11 cellular contexts compared by ENCODE assay signal in genomic region chr14:24079521-24080141, GRCh38. TPM values are rescaled to one million over a fixed set of nuclear protein-coding genes. Genes with fewer than 3 reads are reported as not detected.
DNase-seq lines count a peak whose midpoint lies in the region; ATAC-seq lines count a peak whose summit lies in the region.
"Had no signal": no experiment of that assay in that cellular context is flagged by ENCODE, and none has a peak within 500 bp of the region (broad histone marks: within the 10 kb centered on the region; RNA-seq: fewer than 3 reads in every experiment).

No MANE protein-coding gene starts in this region.

- peaks cover 9% of the 10 kb centered on the region for H3K27me3 Mint-ChIP-seq in T-helper 1 cell treated with Interleukin-12 subunit alpha and Interleukin-12 subunit beta and Interleukin-4 antibody, amounts not matched to agents 30 μg/mL and 1 μg/mL, for 36 hours (ENCODE audit: low read depth)
- no peaks in the 10 kb centered on the region for H3K27me3 Mint-ChIP-seq in stimulated activated naive B cell treated with anti-CD40 and anti-IgM and Interleukin-4, amounts not matched to agents 10 μg/mL and 1 μg/mL and 100 μg/mL, for 72 hours
- peaks cover 11% of the 10 kb centered on the region for H3K27me3 Mint-ChIP-seq in activated T-helper 1 cell treated with anti-CD3 and anti-CD28 coated beads, Interleukin-12 subunit alpha, Interleukin-12 subunit beta, Interleukin-2, Interleukin-4 antibody, amounts not matched to agents 30 ng/mL and 10 ng/mL and 1 ng/mL, durations not matched to agents 14 hours and 24 hours and 36 hours (ENCODE audit: insufficient read depth)

- no peak for ATAC-seq in stimulated activated naive B cell treated with anti-CD40 and anti-IgM and Interleukin-4, amounts not matched to agents 10 μg/mL and 1 μg/mL and 100 μg/mL, for 72 hours (replicated peaks)
- no peak for ATAC-seq in aorta (ENCODE audit: low FRiP score)
- ATAC-seq: upper lobe of right lung had no signal

- H3K36me3 Mint-ChIP-seq in T-helper 1 cell treated with Interleukin-12 subunit alpha and Interleukin-12 subunit beta and Interleukin-4 antibody, amounts not matched to agents 30 μg/mL and 1 μg/mL, for 36 hours (ENCODE audit: low read depth): peaks cover 3% of the 10 kb centered on the region
- no peaks in the 10 kb centered on the region for H3K36me3 Mint-ChIP-seq in stimulated activated naive B cell treated with anti-CD40 and anti-IgM and Interleukin-4, amounts not matched to agents 10 μg/mL and 1 μg/mL and 100 μg/mL, for 72 hours
- H3K36me3 Mint-ChIP-seq in activated T-helper 1 cell treated with anti-CD3 and anti-CD28 coated beads, Interleukin-12 subunit alpha, Interleukin-12 subunit beta, Interleukin-2, Interleukin-4 antibody, amounts not matched to agents 30 ng/mL and 10 ng/mL and 1 ng/mL, durations not matched to agents 14 hours and 24 hours and 36 hours (ENCODE audit: low read depth): no peaks in the 10 kb centered on the region

- intact Hi-C loops in aorta (cut with DNase I): no loop called here
- intact Hi-C loops in activated T-helper 1 cell treated with anti-CD3 and anti-CD28 coated beads, Interleukin-12 subunit alpha, Interleukin-12 subunit beta, Interleukin-2, Interleukin-4 antibody, amounts not matched to agents 30 ng/mL and 10 ng/mL and 1 ng/mL, durations not matched to agents 14 hours and 24 hours and 36 hours (cut with micrococcal nuclease): loop anchor here (2.0 kb wide), 1 partner anchor 67 kb away; the partner anchor contains the start of genes PSME2 and RNF31

- H3K27me3 ChIP-seq in aorta (ENCODE audit: control insufficient read depth in 1 of 2, insufficient read depth in 2 of 2, low read length in 1 of 2): peaks cover 0 to 4% of the 10 kb centered on the region in 2 donors
- H3K27me3 ChIP-seq: esophagus squamous epithelium, upper lobe of right lung had no signal

- peaks cover 21% of the 10 kb centered on the region for H3K4me1 Mint-ChIP-seq in T-helper 1 cell treated with Interleukin-12 subunit alpha and Interleukin-12 subunit beta and Interleukin-4 antibody, amounts not matched to agents 30 μg/mL and 1 μg/mL, for 36 hours (ENCODE audit: low read depth)
- peaks cover 41 to 51% of the 10 kb centered on the region in 2 donors for H3K4me1 Mint-ChIP-seq in stimulated activated naive B cell treated with anti-CD40 and anti-IgM and Interleukin-4, amounts not matched to agents 10 μg/mL and 1 μg/mL and 100 μg/mL, for 72 hours
- H3K4me1 Mint-ChIP-seq in activated T-helper 1 cell treated with anti-CD3 and anti-CD28 coated beads, Interleukin-12 subunit alpha, Interleukin-12 subunit beta, Interleukin-2, Interleukin-4 antibody, amounts not matched to agents 30 ng/mL and 10 ng/mL and 1 ng/mL, durations not matched to agents 14 hours and 24 hours and 36 hours (ENCODE audit: low read depth): peaks cover 26% of the 10 kb centered on the region

- peak overlapping the region; percentile 1 for H3K27ac Mint-ChIP-seq in T-helper 1 cell treated with Interleukin-12 subunit alpha and Interleukin-12 subunit beta and Interleukin-4 antibody, amounts not matched to agents 30 μg/mL and 1 μg/mL, for 36 hours
- H3K27ac Mint-ChIP-seq in stimulated activated naive B cell treated with anti-CD40 and anti-IgM and Interleukin-4, amounts not matched to agents 10 μg/mL and 1 μg/mL and 100 μg/mL, for 72 hours: peak overlapping the region; percentile 80
- H3K27ac Mint-ChIP-seq in activated T-helper 1 cell treated with anti-CD3 and anti-CD28 coated beads, Interleukin-12 subunit alpha, Interleukin-12 subunit beta, Interleukin-2, Interleukin-4 antibody, amounts not matched to agents 30 ng/mL and 10 ng/mL and 1 ng/mL, durations not matched to agents 14 hours and 24 hours and 36 hours: no peak overlapping the region

- H3K9me3 Mint-ChIP-seq in T-helper 1 cell treated with Interleukin-12 subunit alpha and Interleukin-12 subunit beta and Interleukin-4 antibody, amounts not matched to agents 30 μg/mL and 1 μg/mL, for 36 hours: no peaks in the 10 kb centered on the region
- H3K9me3 Mint-ChIP-seq in stimulated activated naive B cell treated with anti-CD40 and anti-IgM and Interleukin-4, amounts not matched to agents 10 μg/mL and 1 μg/mL and 100 μg/mL, for 72 hours: no peaks in the 10 kb centered on the region
- H3K9me3 Mint-ChIP-seq in activated T-helper 1 cell treated with anti-CD3 and anti-CD28 coated beads, Interleukin-12 subunit alpha, Interleukin-12 subunit beta, Interleukin-2, Interleukin-4 antibody, amounts not matched to agents 30 ng/mL and 10 ng/mL and 1 ng/mL, durations not matched to agents 14 hours and 24 hours and 36 hours: no peaks in the 10 kb centered on the region

- H3K4me3 ChIP-seq in aorta (ENCODE audit: low read length in 2 of 2): no peak overlapping the region
- H3K4me3 ChIP-seq: esophagus squamous epithelium, upper lobe of right lung had no signal

- no peaks in the 10 kb centered on the region for H3K9me3 ChIP-seq in aorta (ENCODE audit: control insufficient read depth, low read length)
- H3K9me3 ChIP-seq: esophagus squamous epithelium, upper lobe of right lung had no signal

- no peak for DNase-seq in T-helper 1 cell
- DNase-seq in NCI-H446 (lab: John Stamatoyannopoulos, UW): peak; percentile 83 to 96
- DNase-seq in cerebellum (ENCODE audit: low spot score): peak; percentile 90
- DNase-seq in stimulated activated naive B cell treated with anti-CD40 and anti-IgM and Interleukin-4, amounts not matched to agents 10 μg/mL and 1 μg/mL and 100 μg/mL, for 72 hours: no peak
- DNase-seq in central memory CD4-positive, alpha-beta T cell: no peak
- no peak for DNase-seq in aorta
- no peak for DNase-seq in activated T-helper 1 cell treated with anti-CD3 and anti-CD28 coated beads, Interleukin-12 subunit alpha, Interleukin-12 subunit beta, Interleukin-2, Interleukin-4 antibody, amounts not matched to agents 30 ng/mL and 10 ng/mL and 1 ng/mL, durations not matched to agents 14 hours and 24 hours and 36 hours (ENCODE audit: low spot score)
- DNase-seq: esophagus squamous epithelium, upper lobe of right lung had no signal

- no peaks in the 10 kb centered on the region for H3K4me1 ChIP-seq in aorta (ENCODE audit: control insufficient read depth in 1 of 2, insufficient read depth in 2 of 2, low read length in 2 of 2)

- no peak overlapping the region for H3K4me3 Mint-ChIP-seq in T-helper 1 cell treated with Interleukin-12 subunit alpha and Interleukin-12 subunit beta and Interleukin-4 antibody, amounts not matched to agents 30 μg/mL and 1 μg/mL, for 36 hours
- H3K4me3 Mint-ChIP-seq in stimulated activated naive B cell treated with anti-CD40 and anti-IgM and Interleukin-4, amounts not matched to agents 10 μg/mL and 1 μg/mL and 100 μg/mL, for 72 hours: peak overlapping the region; percentile 10 to 19
- no peak overlapping the region for H3K4me3 Mint-ChIP-seq in activated T-helper 1 cell treated with anti-CD3 and anti-CD28 coated beads, Interleukin-12 subunit alpha, Interleukin-12 subunit beta, Interleukin-2, Interleukin-4 antibody, amounts not matched to agents 30 ng/mL and 10 ng/mL and 1 ng/mL, durations not matched to agents 14 hours and 24 hours and 36 hours

- WGBS in aorta, 2 donors: 95 to 100% methylated on average over 8 of the region's 8 CpGs

- H3K27ac ChIP-seq in aorta (ENCODE audit: low read depth in 1 of 2, low read length in 2 of 2): no peak overlapping the region
- H3K27ac ChIP-seq: upper lobe of right lung had no signal

- no peaks in the 10 kb centered on the region for H3K36me3 ChIP-seq in aorta (ENCODE audit: control insufficient read depth in 1 of 2, insufficient read depth in 2 of 2, low read length in 1 of 2)
- H3K36me3 ChIP-seq: esophagus squamous epithelium, upper lobe of right lung had no signal

RNA-seq across cellular contexts. Expression of gene CPNE6, which starts 8.3 kb away (rescaled TPM):
- 0.36 TPM for total RNA-seq in cerebellum
- under 1 TPM; 0.71 to 0.99 TPM for total RNA-seq in aorta
- under 1 TPM; 0.03 to 0.25 TPM for polyA plus RNA-seq in aorta
- not detected in 2 replicates for total RNA-seq in activated T-helper 1 cell treated with anti-CD3 and anti-CD28 coated beads, Interleukin-12 subunit alpha, Interleukin-12 subunit beta, Interleukin-2, Interleukin-4 antibody, amounts not matched to agents 30 ng/mL and 10 ng/mL and 1 ng/mL, durations not matched to agents 14 hours and 24 hours and 36 hours
- total RNA-seq: esophagus squamous epithelium, LHCN-M2, upper lobe of right lung had no signal

RNA-seq across cellular contexts. Expression of gene PCK2, which starts 14.5 kb away (rescaled TPM):
- total RNA-seq in cerebellum (2.5 TPM), aorta (10 to 100 TPM; 19.6 to 22.5 TPM)
- 10 to 100 TPM; 14.7 to 82.5 TPM for polyA plus RNA-seq in aorta
- 55.0 and 62.8 TPM in 2 replicates for total RNA-seq in activated T-helper 1 cell treated with anti-CD3 and anti-CD28 coated beads, Interleukin-12 subunit alpha, Interleukin-12 subunit beta, Interleukin-2, Interleukin-4 antibody, amounts not matched to agents 30 ng/mL and 10 ng/mL and 1 ng/mL, durations not matched to agents 14 hours and 24 hours and 36 hours

RNA-seq across cellular contexts. Expression of gene CARMIL3, which starts 27.8 kb away (rescaled TPM):
- total RNA-seq in cerebellum (34.0 TPM), aorta (under 1 TPM; 0.24 to 0.42 TPM)
- under 1 TPM in 1 of 2 donors, not detected in 1; 0.43 TPM for polyA plus RNA-seq in aorta
- total RNA-seq in activated T-helper 1 cell treated with anti-CD3 and anti-CD28 coated beads, Interleukin-12 subunit alpha, Interleukin-12 subunit beta, Interleukin-2, Interleukin-4 antibody, amounts not matched to agents 30 ng/mL and 10 ng/mL and 1 ng/mL, durations not matched to agents 14 hours and 24 hours and 36 hours: 3.0 and 3.4 TPM in 2 replicates

RNA-seq across cellular contexts. Expression of gene DCAF11, which starts 34.9 kb away (rescaled TPM):
- total RNA-seq in cerebellum (46.2 TPM), aorta (10 to 100 TPM; 35.5 to 39.6 TPM)
- polyA plus RNA-seq in aorta: 10 to 100 TPM; 37.3 to 41.8 TPM
- 69.9 and 71.6 TPM in 2 replicates for total RNA-seq in activated T-helper 1 cell treated with anti-CD3 and anti-CD28 coated beads, Interleukin-12 subunit alpha, Interleukin-12 subunit beta, Interleukin-2, Interleukin-4 antibody, amounts not matched to agents 30 ng/mL and 10 ng/mL and 1 ng/mL, durations not matched to agents 14 hours and 24 hours and 36 hours

RNA-seq across cellular contexts. Expression of gene NRL, which starts 35.1 kb away (rescaled TPM):
- total RNA-seq in cerebellum (1.5 TPM), aorta (1 to 10 TPM; 1.1 to 1.4 TPM)
- 1 to 10 TPM in 1 of 2 donors, under 1 TPM in 1; 0.63 to 1.3 TPM for polyA plus RNA-seq in aorta
- total RNA-seq in activated T-helper 1 cell treated with anti-CD3 and anti-CD28 coated beads, Interleukin-12 subunit alpha, Interleukin-12 subunit beta, Interleukin-2, Interleukin-4 antibody, amounts not matched to agents 30 ng/mL and 10 ng/mL and 1 ng/mL, durations not matched to agents 14 hours and 24 hours and 36 hours: 2.1 and 2.7 TPM in 2 replicates

Comparison
In these comparisons a context has a peak if more than half of its experiments do, and no peak if none do; other contexts are left out.
1. H3K4me3 Mint-ChIP-seq: peak in stimulated activated naive B cell treated with anti-CD40 and anti-IgM and Interleukin-4, amounts not matched to agents 10 μg/mL and 1 μg/mL and 100 μg/mL, for 72 hours (2 of 2); none in T-helper 1 cell treated with Interleukin-12 subunit alpha and Interleukin-12 subunit beta and Interleukin-4 antibody, amounts not matched to agents 30 μg/mL and 1 μg/mL, for 36 hours (single experiment) and activated T-helper 1 cell treated with anti-CD3 and anti-CD28 coated beads, Interleukin-12 subunit alpha, Interleukin-12 subunit beta, Interleukin-2, Interleukin-4 antibody, amounts not matched to agents 30 ng/mL and 10 ng/mL and 1 ng/mL, durations not matched to agents 14 hours and 24 hours and 36 hours (single experiment).
2. DNase-seq: peak in NCI-H446 (2 of 2) and cerebellum (single experiment); none in T-helper 1 cell (0 of 5), stimulated activated naive B cell treated with anti-CD40 and anti-IgM and Interleukin-4, amounts not matched to agents 10 μg/mL and 1 μg/mL and 100 μg/mL, for 72 hours (single experiment), central memory CD4-positive, alpha-beta T cell (single experiment), aorta (0 of 2) and activated T-helper 1 cell treated with anti-CD3 and anti-CD28 coated beads, Interleukin-12 subunit alpha, Interleukin-12 subunit beta, Interleukin-2, Interleukin-4 antibody, amounts not matched to agents 30 ng/mL and 10 ng/mL and 1 ng/mL, durations not matched to agents 14 hours and 24 hours and 36 hours (single experiment).